In genomic region chr11:78290293-78291176, GRCh38 we compare ENCODE assay signal across 1 cellular context.
TF ChIP-seq lines count a peak whose summit lies in the region.

No MANE protein-coding gene starts in this region.

TF ChIP-seq in K562, 482 proteins besides CTCF, POLR2A, EP300 and RAD21 (continued from another document and continues in another):
- TF ChIP-seq, protein P1, sequence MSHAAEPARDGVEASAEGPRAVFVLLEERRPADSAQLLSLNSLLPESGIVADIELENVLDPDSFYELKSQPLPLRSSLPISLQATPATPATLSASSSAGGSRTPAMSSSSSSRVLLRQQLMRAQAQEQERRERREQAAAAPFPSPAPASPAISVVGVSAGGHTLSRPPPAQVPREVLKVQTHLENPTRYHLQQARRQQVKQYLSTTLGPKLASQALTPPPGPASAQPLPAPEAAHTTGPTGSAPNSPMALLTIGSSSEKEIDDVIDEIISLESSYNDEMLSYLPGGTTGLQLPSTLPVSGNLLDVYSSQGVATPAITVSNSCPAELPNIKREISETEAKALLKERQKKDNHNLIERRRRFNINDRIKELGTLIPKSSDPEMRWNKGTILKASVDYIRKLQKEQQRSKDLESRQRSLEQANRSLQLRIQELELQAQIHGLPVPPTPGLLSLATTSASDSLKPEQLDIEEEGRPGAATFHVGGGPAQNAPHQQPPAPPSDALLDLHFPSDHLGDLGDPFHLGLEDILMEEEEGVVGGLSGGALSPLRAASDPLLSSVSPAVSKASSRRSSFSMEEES (CRISPR knock-in tag; IDR thresholded peaks at IDR 0.05), result no peak
- TF ChIP-seq, protein P2, sequence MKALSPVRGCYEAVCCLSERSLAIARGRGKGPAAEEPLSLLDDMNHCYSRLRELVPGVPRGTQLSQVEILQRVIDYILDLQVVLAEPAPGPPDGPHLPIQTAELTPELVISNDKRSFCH (CRISPR knock-in tag; IDR thresholded peaks at IDR 0.05), result no peak
- TF ChIP-seq, protein P2 (tag; IDR thresholded peaks at IDR 0.05), result 0 out of 2 replicates have a peak, but pooled peaks have one; percentile 14
- TF ChIP-seq ZFX (CRISPR knock-in tag; IDR thresholded peaks at IDR 0.05), result no peak
- TF ChIP-seq SMAD2 (IDR thresholded peaks at IDR 0.05; ENCODE audit: low read depth, low read length), result no peak
- no peak for TF ChIP-seq ZBTB34 (CRISPR knock-in tag; IDR thresholded peaks at IDR 0.05)
- TF ChIP-seq PHB (CRISPR knock-in tag; IDR thresholded peaks at IDR 0.05), result no peak
- TF ChIP-seq TCFL5 (CRISPR knock-in tag; conservative IDR thresholded peaks at IDR 0.05), result peak; percentile 63; the same call in 1 of the 2 replicates
- no peak for TF ChIP-seq NUFIP1 (IDR thresholded peaks at IDR 0.05; ENCODE audit: partially characterized antibody)
- TF ChIP-seq MTF1 (CRISPR knock-in tag; IDR thresholded peaks at IDR 0.05; ENCODE audit: borderline replicate concordance), result peak; percentile 45; the same call in 1 of the 2 replicates
- no peak; the same call in none of the 2 replicates for TF ChIP-seq ZNF175 (CRISPR knock-in tag; IDR thresholded peaks at IDR 0.05; ENCODE audit: low read depth)
- TF ChIP-seq JUN (IDR thresholded peaks at IDR 0.05; ENCODE audit: borderline replicate concordance, low read depth, low read length), result peak; percentile 92
- 0 out of 2 replicates have a peak, but pooled peaks have one; percentile 60 for TF ChIP-seq JUN (CRISPR knock-in tag; IDR thresholded peaks at IDR 0.05; ENCODE audit: borderline replicate concordance)
- no peak for TF ChIP-seq ELF4 (CRISPR knock-in tag; IDR thresholded peaks at IDR 0.05)
- peak; percentile 39; the same call in 1 of the 2 replicates for TF ChIP-seq GATAD2B (IDR thresholded peaks at IDR 0.05; ENCODE audit: borderline replicate concordance)
- no peak for TF ChIP-seq RHOXF2B (CRISPR knock-in tag; conservative IDR thresholded peaks at IDR 0.05)
- TF ChIP-seq ELK1 (CRISPR knock-in tag; IDR thresholded peaks at IDR 0.05), result no peak
- no peak for TF ChIP-seq NR3C1 (CRISPR knock-in tag; IDR thresholded peaks at IDR 0.05)
- TF ChIP-seq, protein P3, sequence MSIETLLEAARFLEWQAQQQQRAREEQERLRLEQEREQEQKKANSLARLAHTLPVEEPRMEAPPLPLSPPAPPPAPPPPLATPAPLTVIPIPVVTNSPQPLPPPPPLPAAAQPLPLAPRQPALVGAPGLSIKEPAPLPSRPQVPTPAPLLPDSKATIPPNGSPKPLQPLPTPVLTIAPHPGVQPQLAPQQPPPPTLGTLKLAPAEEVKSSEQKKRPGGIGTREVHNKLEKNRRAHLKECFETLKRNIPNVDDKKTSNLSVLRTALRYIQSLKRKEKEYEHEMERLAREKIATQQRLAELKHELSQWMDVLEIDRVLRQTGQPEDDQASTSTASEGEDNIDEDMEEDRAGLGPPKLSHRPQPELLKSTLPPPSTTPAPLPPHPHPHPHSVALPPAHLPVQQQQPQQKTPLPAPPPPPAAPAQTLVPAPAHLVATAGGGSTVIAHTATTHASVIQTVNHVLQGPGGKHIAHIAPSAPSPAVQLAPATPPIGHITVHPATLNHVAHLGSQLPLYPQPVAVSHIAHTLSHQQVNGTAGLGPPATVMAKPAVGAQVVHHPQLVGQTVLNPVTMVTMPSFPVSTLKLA (conservative IDR thresholded peaks at IDR 0.05), result peak; percentile 43 to 72; a peak in 3 of 4 replicates
- no peak for TF ChIP-seq SFPQ (IDR thresholded peaks at IDR 0.05; ENCODE audit: low read depth, low read length)
- no peak for TF ChIP-seq EGR1 (conservative IDR thresholded peaks at IDR 0.05)
- no peak for TF ChIP-seq ZNF77 (CRISPR knock-in tag; IDR thresholded peaks at IDR 0.05)
- TF ChIP-seq PYGO2 (tag; IDR thresholded peaks at IDR 0.05), result no peak
- TF ChIP-seq ERF (CRISPR knock-in tag; IDR thresholded peaks at IDR 0.05), result no peak
- no peak for TF ChIP-seq CHD4 (IDR thresholded peaks at IDR 0.05; ENCODE audit: insufficient read depth, insufficient replicate concordance, low read depth, low read length, poor library complexity, severe bottlenecking)
- peak; percentile 6; the same call in 1 of the 2 replicates for TF ChIP-seq ZNF668 (CRISPR knock-in tag; IDR thresholded peaks at IDR 0.05)
- no peak for TF ChIP-seq ZNF253 (CRISPR knock-in tag; conservative IDR thresholded peaks at IDR 0.05)
- TF ChIP-seq POLR2H (tag; IDR thresholded peaks at IDR 0.05; ENCODE audit: low read depth), result peak; percentile 57
- TF ChIP-seq HMG20A (CRISPR knock-in tag; conservative IDR thresholded peaks at IDR 0.05), result no peak
- TF ChIP-seq RBM15 (IDR thresholded peaks at IDR 0.05; ENCODE audit: insufficient read depth, low read length), result no peak
- no peak for TF ChIP-seq E2F5 (CRISPR knock-in tag; IDR thresholded peaks at IDR 0.05)
- peak; percentile 94 for TF ChIP-seq DMBX1 (CRISPR knock-in tag; IDR thresholded peaks at IDR 0.05; ENCODE audit: borderline replicate concordance)
- TF ChIP-seq DPF2 (IDR thresholded peaks at IDR 0.05), result peak; percentile 92
- TF ChIP-seq ATF7 (IDR thresholded peaks at IDR 0.05), result peak; percentile 97
- TF ChIP-seq PCBP2 (IDR thresholded peaks at IDR 0.05; ENCODE audit: low read depth, low read length, poor library complexity, severe bottlenecking), result no peak
- TF ChIP-seq HNRNPH1 (optimal IDR thresholded peaks at IDR 0.05; ENCODE audit: low read depth, low read length), result no peak
- TF ChIP-seq ZNF24 (IDR thresholded peaks at IDR 0.05), result no peak
- no peak for TF ChIP-seq CREBBP (IDR thresholded peaks at IDR 0.05; ENCODE audit: low read depth, low read length)
- TF ChIP-seq EP400 (IDR thresholded peaks at IDR 0.05), result peak; percentile 90
- TF ChIP-seq ZBTB33 (CRISPR knock-in tag; IDR thresholded peaks at IDR 0.05), result no peak; the same call in 1 of the 2 replicates
- no peak for TF ChIP-seq BCOR (IDR thresholded peaks at IDR 0.05)
- no peak for TF ChIP-seq FUS (optimal IDR thresholded peaks at IDR 0.05; ENCODE audit: low read depth, low read length)
- no peak for TF ChIP-seq SAFB (IDR thresholded peaks at IDR 0.05; ENCODE audit: borderline replicate concordance, low read depth, low read length)
- TF ChIP-seq STAT5B (CRISPR knock-in tag; IDR thresholded peaks at IDR 0.05), result no peak
- no peak for TF ChIP-seq E2F3 (CRISPR knock-in tag; IDR thresholded peaks at IDR 0.05)
- TF ChIP-seq, protein P4, sequence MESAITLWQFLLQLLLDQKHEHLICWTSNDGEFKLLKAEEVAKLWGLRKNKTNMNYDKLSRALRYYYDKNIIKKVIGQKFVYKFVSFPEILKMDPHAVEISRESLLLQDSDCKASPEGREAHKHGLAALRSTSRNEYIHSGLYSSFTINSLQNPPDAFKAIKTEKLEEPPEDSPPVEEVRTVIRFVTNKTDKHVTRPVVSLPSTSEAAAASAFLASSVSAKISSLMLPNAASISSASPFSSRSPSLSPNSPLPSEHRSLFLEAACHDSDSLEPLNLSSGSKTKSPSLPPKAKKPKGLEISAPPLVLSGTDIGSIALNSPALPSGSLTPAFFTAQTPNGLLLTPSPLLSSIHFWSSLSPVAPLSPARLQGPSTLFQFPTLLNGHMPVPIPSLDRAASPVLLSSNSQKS (CRISPR knock-in tag; IDR thresholded peaks at IDR 0.05), result 0 out of 2 replicates have a peak, but pooled peaks have one; percentile 35
- TF ChIP-seq, protein P5, sequence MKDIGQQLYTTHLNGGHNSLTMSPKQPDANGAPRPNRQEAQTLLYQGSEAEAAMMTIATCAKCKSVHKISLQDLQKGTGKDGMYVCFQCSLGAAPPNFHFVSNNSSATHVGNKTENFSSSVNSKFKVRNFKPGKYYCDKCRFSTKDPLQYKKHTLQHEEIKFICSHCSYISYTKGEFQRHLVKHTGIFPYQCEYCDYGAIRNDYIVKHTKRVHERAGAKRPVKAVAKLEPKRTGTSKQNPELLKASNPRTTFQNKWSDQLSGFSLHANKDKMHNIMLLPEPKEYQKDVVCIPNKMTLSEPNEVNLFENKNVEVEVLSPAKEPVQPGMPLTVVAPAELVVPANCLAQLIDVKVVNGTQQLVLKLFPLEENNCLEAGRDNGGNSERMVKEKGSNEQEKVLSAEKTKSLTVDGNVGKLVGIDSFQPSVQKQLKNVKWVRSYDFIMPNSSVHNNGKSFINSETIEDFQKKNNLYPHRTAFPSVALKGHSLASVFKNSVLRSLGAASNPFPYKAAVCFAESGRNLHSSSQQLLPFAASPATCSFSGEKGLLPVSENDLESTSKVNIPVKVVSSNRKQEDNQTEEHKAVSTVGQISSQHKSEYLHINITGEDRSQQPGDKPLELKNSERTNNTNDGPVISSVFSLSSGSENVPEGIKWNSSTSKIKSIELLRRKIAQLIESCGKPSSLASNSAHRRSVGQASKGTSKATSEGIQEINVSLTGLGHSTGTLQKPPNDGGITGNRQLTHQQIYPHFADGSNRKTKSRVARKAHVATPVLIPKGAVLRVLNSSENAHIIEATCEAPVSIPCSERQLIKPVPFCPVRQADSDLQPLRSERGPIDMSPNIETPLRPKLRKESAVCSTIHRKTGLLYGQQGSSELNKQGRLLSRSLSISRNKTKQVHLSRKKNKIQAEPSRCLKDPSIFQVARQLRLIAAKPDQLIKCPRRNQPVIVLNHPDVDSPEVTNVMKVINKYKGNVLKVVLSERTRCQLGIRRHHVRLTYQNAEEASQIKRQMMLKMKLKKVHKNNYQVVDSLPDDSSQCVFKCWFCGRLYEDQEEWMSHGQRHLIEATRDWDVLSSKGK (CRISPR knock-in tag; IDR thresholded peaks at IDR 0.05), result 0 out of 2 replicates have a peak, but pooled peaks have one; percentile 41
- no peak for TF ChIP-seq SRF (CRISPR knock-in tag; IDR thresholded peaks at IDR 0.05)
- no peak for TF ChIP-seq ZNF146 (CRISPR knock-in tag; IDR thresholded peaks at IDR 0.05; ENCODE audit: unreplicated experiment)
- TF ChIP-seq MTA1 (IDR thresholded peaks at IDR 0.05; ENCODE audit: borderline replicate concordance), result 0 out of 2 replicates have a peak, but pooled peaks have one; percentile 54
- 0 out of 2 replicates have a peak, but pooled peaks have one; percentile 60 for TF ChIP-seq ZNF551 (CRISPR knock-in tag; IDR thresholded peaks at IDR 0.05)
- peak; percentile 69 for TF ChIP-seq MYBL2 (IDR thresholded peaks at IDR 0.05; ENCODE audit: low read depth)
- no peak for TF ChIP-seq MYBL2 (CRISPR knock-in tag; IDR thresholded peaks at IDR 0.05; ENCODE audit: borderline replicate concordance)
- peak in 1 of 2 experiments; percentile 47 for TF ChIP-seq NCOA2 (IDR thresholded peaks at IDR 0.05; ENCODE audit: partially characterized antibody in 2 of 2)
- no peak for TF ChIP-seq NFYB (IDR thresholded peaks at IDR 0.05; ENCODE audit: extremely low read depth, insufficient read length)
- no peak for TF ChIP-seq TAF7 (tag; IDR thresholded peaks at IDR 0.05)
- no peak for TF ChIP-seq ZFP36 (IDR thresholded peaks at IDR 0.05; ENCODE audit: low read depth, low read length, partially characterized antibody)
- TF ChIP-seq ZNF316 (IDR thresholded peaks at IDR 0.05), result no peak
- TF ChIP-seq GATA2 (CRISPR knock-in tag; IDR thresholded peaks at IDR 0.05), result no peak
- no peak for TF ChIP-seq SPI1 (IDR thresholded peaks at IDR 0.05; ENCODE audit: borderline replicate concordance, low read depth, low read length)
